Comparison of ENCODE assay signal across 6 cellular contexts in the genomic region with DNA sequence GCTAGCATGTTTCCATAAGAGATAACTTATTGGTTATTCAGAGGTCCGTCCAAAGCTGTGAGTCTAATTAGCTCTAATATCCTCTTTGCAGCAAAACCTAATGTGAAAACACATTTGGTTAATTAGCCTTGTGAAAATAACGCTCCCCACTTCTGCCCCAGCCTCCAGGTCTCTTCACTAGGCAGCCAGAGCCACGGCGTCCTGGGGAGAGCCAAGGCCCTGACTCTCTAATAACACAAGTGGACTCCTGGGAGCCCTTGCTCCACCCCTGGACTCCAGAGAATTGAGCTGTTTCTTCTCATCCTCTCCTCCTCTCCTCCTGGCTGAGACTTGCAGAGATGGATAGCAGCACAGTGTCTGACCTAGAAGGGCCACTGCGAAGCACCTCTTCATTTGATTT.
"Had no signal": no experiment of that assay in that cellular context is flagged by ENCODE, and none has a peak within 500 bp of the region (broad histone marks: within the 10 kb centered on the region; RNA-seq: fewer than 3 reads in every experiment).

No MANE protein-coding gene starts in this region.

- DNase-seq: GM23248, GOT3, H7, HFFc6 had no signal

- ATAC-seq: HCT116, HepG2 had no signal
